5 cellular contexts compared by ENCODE assay signal in the genomic region with DNA sequence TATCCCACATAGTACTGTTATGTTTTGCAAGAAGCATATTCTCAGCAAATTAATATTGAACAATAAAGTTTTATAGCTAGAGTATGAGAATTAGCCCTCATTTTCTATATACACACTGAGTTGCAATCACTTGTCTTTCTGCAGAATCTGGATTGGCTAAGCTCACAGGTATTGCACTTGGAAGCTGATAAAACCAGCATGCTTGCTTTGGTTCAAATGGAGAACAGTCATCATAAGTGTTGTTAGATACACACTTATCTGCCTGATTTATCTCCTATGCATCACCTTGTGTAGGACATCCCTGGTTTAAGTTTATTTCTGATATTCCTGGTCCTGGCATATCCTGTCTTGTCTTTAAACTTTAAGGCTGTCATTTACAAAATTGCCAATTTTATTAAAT.
"Had no signal": no experiment of that assay in that cellular context is flagged by ENCODE, and none has a peak within 500 bp of the region (broad histone marks: within the 10 kb centered on the region; RNA-seq: fewer than 3 reads in every experiment).

No MANE protein-coding gene starts in this region.

- H3K9ac ChIP-seq: GM23248 had no signal

- DNase-seq: GM23248, GOT3, H9, HCEC 1CT had no signal

- H3K27ac ChIP-seq: GM23248 had no signal

- H3K4me3 ChIP-seq: GM23248, K562 had no signal

- ATAC-seq: K562 had no signal

- H2AFZ ChIP-seq: GM23248 had no signal
